ENCODE assay signal across 20 cellular contexts in genomic region chr2:86308984-86309695, GRCh38. TPM values are rescaled to one million over a fixed set of nuclear protein-coding genes. Genes with fewer than 3 reads are reported as not detected.
DNase-seq lines count a peak whose midpoint lies in the region; ATAC-seq and TF ChIP-seq lines count a peak whose summit lies in the region.
"Had no signal": no experiment of that assay in that cellular context is flagged by ENCODE, and none has a peak within 500 bp of the region (broad histone marks: within the 10 kb centered on the region; RNA-seq: fewer than 3 reads in every experiment).

No MANE protein-coding gene starts in this region.

- H3K27ac ChIP-seq in gastroesophageal sphincter: peak overlapping the region in 3 of 4 donors; percentile 68 to 72 (median 70)
- peak overlapping the region; percentile 24 for H3K27ac ChIP-seq in muscle layer of duodenum (ENCODE audit: low read length)
- no peak overlapping the region for H3K27ac ChIP-seq in prostate gland
- H3K27ac ChIP-seq in upper lobe of right lung: no peak overlapping the region
- H3K27ac ChIP-seq: SJCRH30 had no signal

- peaks cover 0 to 78% (median 4%) of the 10 kb centered on the region in 3 donors for H3K4me1 ChIP-seq in gastroesophageal sphincter
- H3K4me1 ChIP-seq in muscle layer of duodenum (ENCODE audit: control insufficient read depth in 1 of 2, insufficient read depth in 2 of 2, low read length in 2 of 2): peaks cover 0 to 21% of the 10 kb centered on the region in 2 donors
- H3K4me1 ChIP-seq in prostate gland (replicated peaks): no peaks in the 10 kb centered on the region
- H3K4me1 ChIP-seq in upper lobe of right lung: no peaks in the 10 kb centered on the region
- H3K4me1 ChIP-seq: SJCRH30 had no signal

- DNase-seq in left cardiac atrium: no peak
- no peak for DNase-seq in prostate gland (ENCODE audit: low spot score)
- DNase-seq in OCI-M2 (lab: John Stamatoyannopoulos, UW; ENCODE audit: unreplicated experiment): no peak
- no peak for DNase-seq in upper lobe of right lung
- DNase-seq: ACHN, AML-193, COR-L47, KG1, NCI-H1436 treated with DMSO at 0.1 percent for 48 hours, NCI-H2029 treated with DMSO at 0.1 percent for 48 hours, NCI-H2171 treated with DMSO at 0.1 percent for 48 hours, NCI-H446 treated with DMSO at 0.1 percent for 48 hours, OCI-M1, RPMI8226, SJCRH30 had no signal

- H3K9me3 ChIP-seq in gastroesophageal sphincter (no peaks in the 10 kb centered on the region), muscle layer of duodenum (ENCODE audit: control insufficient read depth in 1 of 2, low read length in 2 of 2) (no peaks in the 10 kb centered on the region), prostate gland (no peaks in the 10 kb centered on the region), upper lobe of right lung (no peaks in the 10 kb centered on the region)
- H3K9me3 ChIP-seq: SJCRH30 had no signal

- ATAC-seq in gastroesophageal sphincter (no peak), left cardiac atrium (peak; percentile 15 to 47), GM18511 (IDR thresholded peaks at IDR 0.05; ENCODE audit: unreplicated experiment) (no peak), upper lobe of right lung (no peak)
- ATAC-seq: GM23338, HCT116 had no signal

- H3K36me3 ChIP-seq in gastroesophageal sphincter: no peaks in the 10 kb centered on the region
- H3K36me3 ChIP-seq in muscle layer of duodenum (ENCODE audit: control insufficient read depth in 1 of 2, insufficient read depth in 2 of 2, low read length in 2 of 2): no peaks in the 10 kb centered on the region
- H3K36me3 ChIP-seq in prostate gland: no peaks in the 10 kb centered on the region
- H3K36me3 ChIP-seq in upper lobe of right lung: no peaks in the 10 kb centered on the region
- H3K36me3 ChIP-seq: SJCRH30 had no signal

- no peaks in the 10 kb centered on the region for H3K27me3 ChIP-seq in gastroesophageal sphincter
- H3K27me3 ChIP-seq in muscle layer of duodenum (ENCODE audit: low read depth, low read length): no peaks in the 10 kb centered on the region
- no peaks in the 10 kb centered on the region for H3K27me3 ChIP-seq in prostate gland (replicated peaks; ENCODE audit: insufficient read depth)
- H3K27me3 ChIP-seq in upper lobe of right lung: no peaks in the 10 kb centered on the region
- H3K27me3 ChIP-seq: SJCRH30 had no signal

- no peak for TF ChIP-seq CTCF in gastroesophageal sphincter (IDR thresholded peaks at IDR 0.05)
- TF ChIP-seq CTCF in prostate gland (IDR thresholded peaks at IDR 0.05): no peak
- TF ChIP-seq CTCF in upper lobe of right lung (IDR thresholded peaks at IDR 0.05): no peak

- WGBS in gastroesophageal sphincter (ENCODE audit: low coverage in 1 of 2), 2 donors: 31 to 80% methylated on average over 6 to 10 of the region's 10 CpGs
- WGBS in prostate gland: 87% methylated on average over 10 of the region's 10 CpGs

- intact Hi-C loops in left cardiac atrium (cut with DNase I) (no loop called here), prostate gland (cut with DNase I) (no loop called here), upper lobe of right lung (cut with DNase I) (no loop called here)

- TF ChIP-seq EP300 in gastroesophageal sphincter (IDR thresholded peaks at IDR 0.05): no peak

- no peak overlapping the region for H3K4me3 ChIP-seq in gastroesophageal sphincter
- no peak overlapping the region for H3K4me3 ChIP-seq in muscle layer of duodenum (ENCODE audit: low read depth in 1 of 2, low read length in 2 of 2)
- H3K4me3 ChIP-seq in prostate gland: no peak overlapping the region
- no peak overlapping the region for H3K4me3 ChIP-seq in upper lobe of right lung
- H3K4me3 ChIP-seq: GM23338, SJCRH30 had no signal

- TF ChIP-seq POLR2A in gastroesophageal sphincter (IDR thresholded peaks at IDR 0.05) (no peak), prostate gland (IDR thresholded peaks at IDR 0.05) (no peak)

RNA-seq across cellular contexts. Expression of gene REEP1, which starts 28.3 kb away (rescaled TPM):
- total RNA-seq in gastroesophageal sphincter (100 to 1,000 TPM in 1 of 4 donors, 10 to 100 TPM in 3; 22.9 to 107 (median 70.7) TPM), left cardiac atrium (10 to 100 TPM; 15.7 to 22.5 TPM), prostate gland (100 to 1,000 TPM in 1 of 2 donors, 1 to 10 TPM in 1; 6.6 to 224 TPM), upper lobe of right lung (7.8 TPM)

Comparison
In these comparisons a context has a peak if more than half of its experiments do, and no peak if none do; other contexts are left out.
1. ATAC-seq: peak in left cardiac atrium (2 of 2); none in gastroesophageal sphincter (single experiment), GM18511 (single experiment) and upper lobe of right lung (single experiment).
2. H3K27ac ChIP-seq: peak in gastroesophageal sphincter (3 of 4) and muscle layer of duodenum (single experiment); none in prostate gland (0 of 2) and upper lobe of right lung (single experiment).